ENCODE assay signal across 24 cellular contexts in the genomic region with DNA sequence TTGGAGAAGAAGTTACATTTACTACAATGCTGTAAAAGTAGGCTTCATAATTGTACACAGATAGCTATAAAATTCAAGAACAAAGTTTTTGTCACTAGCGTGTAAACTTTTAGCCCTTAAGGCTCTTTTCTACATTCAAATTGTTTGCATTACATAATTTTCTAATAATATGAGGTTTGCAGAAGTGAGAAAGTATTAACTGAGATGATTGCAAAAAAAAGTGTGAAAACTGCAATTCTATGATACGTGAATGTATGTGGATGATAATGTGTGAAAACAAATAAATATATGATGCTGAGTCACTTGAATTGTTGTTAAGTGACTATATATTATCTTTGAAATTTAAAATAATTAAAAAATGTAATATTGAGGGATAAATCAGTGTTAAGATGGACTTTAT.
"Had no signal": no experiment of that assay in that cellular context is flagged by ENCODE, and none has a peak within 500 bp of the region (broad histone marks: within the 10 kb centered on the region; RNA-seq: fewer than 3 reads in every experiment).

No MANE protein-coding gene starts in this region.

- H3K9me3 ChIP-seq: esophagus muscularis mucosa, gastrocnemius medialis, lower lobe of right lung, mucosa of descending colon had no signal

- DNase-seq: dermis blood vessel endothelial cell; dorsolateral prefrontal cortex; effector CD4-positive, alpha-beta T cell; effector memory CD4-positive, alpha-beta T cell; foreskin keratinocyte; gastrocnemius medialis; glutamatergic neuron; head of caudate nucleus; heart right ventricle; hippocampal formation; kidney glomerular epithelial cell; left colon; left ventricle myocardium superior; lower lobe of right lung; mesenchymal stem cell; mucosa of descending colon; naive B cell; naive thymus-derived CD8-positive, alpha-beta T cell had no signal

- H3K4me3 ChIP-seq: coronary artery, dorsolateral prefrontal cortex, esophagus muscularis mucosa, gastrocnemius medialis, heart right ventricle, lower lobe of right lung, mucosa of descending colon had no signal

- ATAC-seq: foreskin keratinocyte; gastrocnemius medialis; heart right ventricle; left colon; left lobe of liver; left ventricle myocardium superior; lower lobe of right lung; mucosa of descending colon; naive thymus-derived CD8-positive, alpha-beta T cell had no signal

- H3K27me3 ChIP-seq: dorsolateral prefrontal cortex, esophagus muscularis mucosa, foreskin keratinocyte, gastrocnemius medialis, heart right ventricle had no signal

- H3K27ac ChIP-seq: coronary artery, dorsolateral prefrontal cortex, esophagus muscularis mucosa, foreskin keratinocyte, gastrocnemius medialis, heart right ventricle, lower lobe of right lung had no signal

- H3K36me3 ChIP-seq: esophagus muscularis mucosa, gastrocnemius medialis, heart right ventricle, lower lobe of right lung had no signal

- H3K4me1 ChIP-seq: esophagus muscularis mucosa, foreskin keratinocyte, gastrocnemius medialis, heart right ventricle, lower lobe of right lung had no signal

- FAIRE-seq: colon, endothelial cell of umbilical vein, keratinocyte had no signal
